In the genomic region with DNA sequence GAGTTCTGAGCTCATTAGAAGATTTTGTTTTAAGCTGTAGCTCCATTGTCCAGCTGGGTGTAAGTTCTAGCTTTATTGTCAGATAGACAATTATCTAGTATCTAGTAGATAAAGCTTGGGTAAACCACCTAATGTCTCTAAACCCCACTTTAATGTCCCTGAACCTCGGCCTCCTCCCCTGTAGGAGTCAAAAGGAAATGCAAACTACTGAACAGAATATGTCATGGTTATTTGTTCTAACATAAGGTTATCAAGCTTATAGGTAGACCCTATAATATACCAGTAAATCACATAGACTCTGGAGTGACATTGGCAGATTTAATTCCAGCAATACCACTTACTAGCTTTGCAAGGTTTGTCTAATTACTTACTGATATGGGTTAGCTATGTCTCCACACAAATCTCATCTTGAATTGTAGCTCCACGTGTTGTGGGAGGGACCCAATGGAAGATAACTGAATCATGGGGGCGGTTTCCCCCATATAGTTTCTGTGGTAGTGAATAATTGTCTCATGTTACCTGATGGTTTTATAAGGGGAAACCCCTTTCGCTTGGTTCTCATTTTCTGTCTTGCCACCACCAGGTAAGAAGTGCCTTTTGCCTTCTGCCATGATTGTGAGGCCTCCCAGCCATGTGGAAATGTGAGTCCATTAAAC, we compare ENCODE assay signal across 18 cellular contexts. TPM values are rescaled to one million over a fixed set of nuclear protein-coding genes. Genes with fewer than 3 reads are reported as not detected.
DNase-seq lines count a peak whose midpoint lies in the region; ATAC-seq, FAIRE-seq and TF ChIP-seq lines count a peak whose summit lies in the region.
"Had no signal": no experiment of that assay in that cellular context is flagged by ENCODE, and none has a peak within 500 bp of the region (broad histone marks: within the 10 kb centered on the region; RNA-seq: fewer than 3 reads in every experiment).

No MANE protein-coding gene starts in this region.

- H3K36me3 Mint-ChIP-seq in osteocyte (ENCODE audit: unreplicated experiment) = peaks cover 3% of the 10 kb centered on the region
- H3K36me3 Mint-ChIP-seq: natural killer cell treated with Interleukin-12 subunit alpha and Interleukin-12 subunit beta and Interleukin-15 and Interleukin-18, amount 100 ng/mL, for 72 hours had no signal

- no peak overlapping the region for H3K27ac ChIP-seq in foreskin keratinocyte
- H3K27ac ChIP-seq: prostate gland, SJCRH30, skin epidermis had no signal

- no peak for TF ChIP-seq POLR2A in H54 (IDR thresholded peaks at IDR 0.05; ENCODE audit: low read depth, low read length)

- H3K4me3 ChIP-seq in GM12865 (ENCODE audit: low read depth, low read length) = no peak overlapping the region
- H3K4me3 ChIP-seq: prostate gland, SJCRH30, skin epidermis had no signal

- peaks cover 39% of the 10 kb centered on the region for H3K4me1 Mint-ChIP-seq in osteocyte (ENCODE audit: unreplicated experiment)

- TF ChIP-seq CTCF in GM12865 (IDR thresholded peaks at IDR 0.05; ENCODE audit: insufficient read depth, low read depth, low read length, missing control alignments) (no peak), osteocyte (IDR thresholded peaks at IDR 0.05) (no peak), foreskin keratinocyte (conservative IDR thresholded peaks at IDR 0.05) (no peak)

- no peaks in the 10 kb centered on the region for H3K9me3 Mint-ChIP-seq in osteocyte (ENCODE audit: unreplicated experiment)
- H3K9me3 Mint-ChIP-seq: natural killer cell treated with Interleukin-12 subunit alpha and Interleukin-12 subunit beta and Interleukin-15 and Interleukin-18, amount 100 ng/mL, for 72 hours had no signal

- H3K4me3 Mint-ChIP-seq in osteocyte (ENCODE audit: unreplicated experiment) = no peak overlapping the region
- H3K4me3 Mint-ChIP-seq: activated naive CD8-positive, alpha-beta T cell treated with anti-CD3 and anti-CD28 coated beads, Interleukin-2, amount 10 ng/mL, durations not matched to agents 7 days and 5 days; natural killer cell treated with Interleukin-12 subunit alpha and Interleukin-12 subunit beta and Interleukin-15 and Interleukin-18, amount 100 ng/mL, for 72 hours had no signal

- no peak overlapping the region for H3K27ac Mint-ChIP-seq in osteocyte (ENCODE audit: unreplicated experiment)
- H3K27ac Mint-ChIP-seq: activated naive CD8-positive, alpha-beta T cell treated with anti-CD3 and anti-CD28 coated beads, Interleukin-2, amount 10 ng/mL, durations not matched to agents 7 days and 5 days; natural killer cell treated with Interleukin-12 subunit alpha and Interleukin-12 subunit beta and Interleukin-15 and Interleukin-18, amount 100 ng/mL, for 72 hours had no signal

- peaks cover 25% of the 10 kb centered on the region for H3K4me1 ChIP-seq in foreskin keratinocyte
- H3K4me1 ChIP-seq: prostate gland, SJCRH30 had no signal

- DNase-seq in GM12865 (ENCODE audit: low read depth) (peak; percentile 15), H54 (ENCODE audit: insufficient read length, low spot score) (no peak), NCI-H1048 (lab: John Stamatoyannopoulos, UW) (no peak), osteocyte (ENCODE audit: extremely low spot score, unreplicated experiment) (no peak), foreskin keratinocyte (no peak)
- peak; percentile 9 for DNase-seq in activated T-helper 9 cell treated with anti-CD3 and anti-CD28 coated beads, Interleukin-2, amount 50 U/mL, for 16 hours (ENCODE audit: low read depth)
- DNase-seq in stimulated activated CD4-positive, alpha-beta T cell treated with anti-CD3 and anti-CD28 coated beads, Interleukin-15, amount 100 ng/mL, for 48 hours (ENCODE audit: low read depth in 2 of 2) = peak; percentile 17 to 47
- DNase-seq: activated naive CD8-positive, alpha-beta T cell treated with anti-CD3 and anti-CD28 coated beads, Interleukin-2, amount 10 ng/mL, durations not matched to agents 7 days and 5 days; AML-193; DMS79 treated with DMSO at 0.1 percent for 48 hours; foreskin melanocyte; kidney glomerular epithelial cell; NCI-H1417 treated with DMSO at 0.1 percent for 48 hours; NCI-H774; SJCRH30 had no signal

- FAIRE-seq in H54 (lab: Jason Lieb, UNC) = peak; percentile 15

- H3K27me3 Mint-ChIP-seq in osteocyte (ENCODE audit: unreplicated experiment) = no peaks in the 10 kb centered on the region
- H3K27me3 Mint-ChIP-seq: activated naive CD8-positive, alpha-beta T cell treated with anti-CD3 and anti-CD28 coated beads, Interleukin-2, amount 10 ng/mL, durations not matched to agents 7 days and 5 days; natural killer cell treated with Interleukin-12 subunit alpha and Interleukin-12 subunit beta and Interleukin-15 and Interleukin-18, amount 100 ng/mL, for 72 hours had no signal

- H3K27me3 ChIP-seq in foreskin keratinocyte = no peaks in the 10 kb centered on the region
- H3K27me3 ChIP-seq: SJCRH30 had no signal

- ATAC-seq in foreskin keratinocyte = no peak
- ATAC-seq: natural killer cell treated with Interleukin-12 subunit alpha and Interleukin-12 subunit beta and Interleukin-15 and Interleukin-18, amount 100 ng/mL, for 72 hours had no signal

RNA-seq across cellular contexts. Expression of a gene that starts 29.4 kb away (rescaled TPM):
- total RNA-seq in osteocyte (155 and 167 TPM in 2 replicates), foreskin keratinocyte (44.6 and 65.0 TPM in 2 replicates)
- polyA plus RNA-seq in foreskin keratinocyte = 8.3 and 11.3 TPM in 2 replicates

Comparison
In these comparisons a context has a peak if more than half of its experiments do, and no peak if none do; other contexts are left out.
1. DNase-seq: peak in GM12865 (single experiment), activated T-helper 9 cell treated with anti-CD3 and anti-CD28 coated beads, Interleukin-2, amount 50 U/mL, for 16 hours (single experiment) and stimulated activated CD4-positive, alpha-beta T cell treated with anti-CD3 and anti-CD28 coated beads, Interleukin-15, amount 100 ng/mL, for 48 hours (2 of 2); none in H54 (single experiment), NCI-H1048 (single experiment), osteocyte (single experiment) and foreskin keratinocyte (0 of 2).